ENCODE assay signal across 32 cellular contexts in genomic region chr1:245870698-245871097, GRCh38.
"Had no signal": no experiment of that assay in that cellular context is flagged by ENCODE, and none has a peak within 500 bp of the region (broad histone marks: within the 10 kb centered on the region; RNA-seq: fewer than 3 reads in every experiment).

No MANE protein-coding gene starts in this region.

- DNase-seq: activated CD4-positive, alpha-beta memory T cell treated with anti-CD3 and anti-CD28 coated beads for 36 hours; activated CD4-positive, alpha-beta T cell treated with anti-CD3 and anti-CD28 coated beads, Interleukin-2, amount 10 ng/mL, durations not matched to agents 24 days and 14 days; activated CD4-positive, CD25-positive, alpha-beta regulatory T cell treated with anti-CD3 and anti-CD28 coated beads, Interleukin-2, amount 50 U/mL, for 72 hours; activated CD8-positive, alpha-beta memory T cell treated with anti-CD3 and anti-CD28 coated beads, Interleukin-2, amount 50 U/mL, for 4 hours; activated effector memory CD4-positive, alpha-beta T cell treated with anti-CD3 and anti-CD28 coated beads, Interleukin-2, amount 50 U/mL, for 16 hours; activated naive CD4-positive, alpha-beta T cell treated with anti-CD3 and anti-CD28 coated beads for 36 hours; activated naive CD8-positive, alpha-beta T cell treated with anti-CD3 and anti-CD28 coated beads for 36 hours; activated T-cell treated with anti-CD3 and anti-CD28 coated beads, Interleukin-2, amount 50 U/mL, for 1 hour; central memory CD4-positive, alpha-beta T cell; gastrocnemius medialis; glutamatergic neuron; hippocampal formation; left cardiac atrium; mammary epithelial cell; naive B cell; pancreas; retina; sigmoid colon; small intestine; stimulated activated CD4-positive, alpha-beta T cell treated with anti-CD3 and anti-CD28 coated beads, Interleukin-1b, Interleukin-23, amount 100 ng/mL, for 48 hours; stimulated activated CD4-positive, alpha-beta T cell treated with anti-CD3 and anti-CD28 coated beads, Interleukin-4, amount 100 ng/mL, for 4 hours; stimulated activated CD8-positive, alpha-beta memory T cell treated with anti-CD3 and anti-CD28 coated beads, Interleukin-4, amount 100 ng/mL, for 48 hours; stimulated activated naive CD8-positive, alpha-beta T cell treated with anti-CD3 and anti-CD28 coated beads, Interleukin-15, amount 100 ng/mL, for 72 hours; T-helper 17 cell; T1000; tibial artery; upper lobe of right lung had no signal

- H3K36me3 ChIP-seq: breast epithelium, gastrocnemius medialis, pancreas, prostate gland, sigmoid colon, suprapubic skin, tibial artery, upper lobe of right lung had no signal

- H3K27ac ChIP-seq: breast epithelium, gastrocnemius medialis, pancreas, prostate gland, sigmoid colon, suprapubic skin, tibial artery, upper lobe of right lung had no signal

- H3K9me3 ChIP-seq: breast epithelium, gastrocnemius medialis, pancreas, prostate gland, sigmoid colon, suprapubic skin, tibial artery, upper lobe of right lung had no signal

- H3K4me1 ChIP-seq: breast epithelium, pancreas, prostate gland, tibial artery had no signal

- H3K27me3 ChIP-seq: breast epithelium, gastrocnemius medialis, pancreas, sigmoid colon, suprapubic skin, tibial artery, upper lobe of right lung had no signal

- H3K4me3 ChIP-seq: breast epithelium, gastrocnemius medialis, pancreas, prostate gland, sigmoid colon, suprapubic skin, tibial artery, upper lobe of right lung had no signal

- ATAC-seq: esophagus mucosa; gastrocnemius medialis; left cardiac atrium; pancreas; stimulated activated memory B cell treated with anti-CD40 and anti-IgM and Interleukin-4, amounts not matched to agents 10 μg/mL and 1 μg/mL and 100 μg/mL, for 72 hours; stimulated activated naive CD8-positive, alpha-beta T cell treated with anti-CD3 and anti-CD28 coated beads, Interleukin-15, amount 100 ng/mL, for 72 hours; T-helper 17 cell; upper lobe of right lung had no signal
